Comparison of ENCODE assay signal across 18 cellular contexts in the genomic region with DNA sequence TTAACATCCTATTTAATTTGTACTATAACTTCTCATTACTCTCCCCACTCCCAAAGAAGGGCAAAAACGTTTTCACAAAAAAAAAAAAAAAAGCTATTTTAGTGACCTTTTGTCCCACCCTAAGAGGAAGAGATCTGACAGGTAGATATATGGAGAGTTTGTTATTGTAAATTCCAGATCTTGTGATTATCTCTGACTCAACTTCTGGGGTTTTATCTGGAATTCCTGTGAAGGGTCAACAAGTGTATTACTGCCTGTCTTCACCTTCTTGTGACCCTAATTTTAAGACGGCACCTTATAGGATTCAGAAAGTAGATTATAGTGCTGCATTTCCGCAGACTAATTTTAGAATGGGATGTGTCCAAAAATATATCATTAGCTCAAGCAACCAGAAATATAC.
DNase-seq lines count a peak whose midpoint lies in the region; ATAC-seq and TF ChIP-seq lines count a peak whose summit lies in the region.
"Had no signal": no experiment of that assay in that cellular context is flagged by ENCODE, and none has a peak within 500 bp of the region (broad histone marks: within the 10 kb centered on the region; RNA-seq: fewer than 3 reads in every experiment).

No MANE protein-coding gene starts in this region.

- H3K4me3 ChIP-seq in brain microvascular endothelial cell (ENCODE audit: low read depth, low read length) = no peak overlapping the region
- no peak overlapping the region for H3K4me3 ChIP-seq in mucosa of descending colon

- no peaks in the 10 kb centered on the region for H3K9me3 ChIP-seq in mucosa of descending colon

- no peaks in the 10 kb centered on the region for H3K27me3 ChIP-seq in brain microvascular endothelial cell (replicated peaks)

- peak overlapping the region; percentile 29 for H3K27ac ChIP-seq in brain microvascular endothelial cell

- TF ChIP-seq CTCF in brain microvascular endothelial cell (IDR thresholded peaks at IDR 0.05; ENCODE audit: low read depth, low read length, missing control alignments) (no peak), mucosa of descending colon (IDR thresholded peaks at IDR 0.05) (no peak), GM20000 (IDR thresholded peaks at IDR 0.05; ENCODE audit: extremely low read depth, missing control alignments) (no peak)

- ATAC-seq in mucosa of descending colon (no peak), GM18502 (IDR thresholded peaks at IDR 0.05; ENCODE audit: poor library complexity, unreplicated experiment) (no peak)
- ATAC-seq: activated CD8-positive, alpha-beta memory T cell treated with anti-CD3 and anti-CD28 coated beads, Interleukin-2, amount 10 ng/mL, durations not matched to agents 7 days and 5 days; HepG2 had no signal

- intact Hi-C loops in mucosa of descending colon (cut with DNase I, micrococcal nuclease) = no loop called here

- DNase-seq in DMS114 treated with DMSO at 0.1 percent for 48 hours (lab: John Stamatoyannopoulos, UW; ENCODE audit: unreplicated experiment) = peak; percentile 81
- DNase-seq in M059J (ENCODE audit: low read depth) = peak; percentile 74
- DNase-seq in brain microvascular endothelial cell = no peak
- DNase-seq in lung microvascular endothelial cell (ENCODE audit: low read depth in 2 of 2) = peak; percentile 5 to 94
- no peak for DNase-seq in stimulated activated CD4-positive, alpha-beta T cell treated with anti-CD3 and anti-CD28 coated beads, Interleukin-4, amount 100 ng/mL, for 4 hours
- no peak for DNase-seq in mucosa of descending colon
- DNase-seq in GM20000 (ENCODE audit: low spot score) = no peak
- DNase-seq: activated CD4-positive, alpha-beta T cell treated with anti-CD3 and anti-CD28 coated beads for 48 hours; activated CD8-positive, alpha-beta memory T cell treated with anti-CD3 and anti-CD28 coated beads, Interleukin-2, amount 10 ng/mL, durations not matched to agents 7 days and 5 days; activated naive CD8-positive, alpha-beta T cell treated with anti-CD3 and anti-CD28 coated beads for 36 hours; CD4-positive, alpha-beta memory T cell; DND-41; foreskin fibroblast; NCI-H1436; SHP77; stimulated activated naive CD4-positive, alpha-beta T cell had no signal

- H3K36me3 ChIP-seq in brain microvascular endothelial cell (replicated peaks) (no peaks in the 10 kb centered on the region), mucosa of descending colon (ENCODE audit: low read depth) (no peaks in the 10 kb centered on the region)

- H3K4me1 ChIP-seq in mucosa of descending colon (ENCODE audit: low read depth) = no peaks in the 10 kb centered on the region

- in situ Hi-C loops in brain microvascular endothelial cell (cut with HindIII; ENCODE audit: low pct_ligation_motif_present, low sequenced_read_pairs) = no loop called here

Comparison
In these comparisons a context has a peak if more than half of its experiments do, and no peak if none do; other contexts are left out.
1. DNase-seq: peak in DMS114 treated with DMSO at 0.1 percent for 48 hours (single experiment), M059J (single experiment) and lung microvascular endothelial cell (2 of 2); none in brain microvascular endothelial cell (single experiment), stimulated activated CD4-positive, alpha-beta T cell treated with anti-CD3 and anti-CD28 coated beads, Interleukin-4, amount 100 ng/mL, for 4 hours (0 of 2), mucosa of descending colon (0 of 3) and GM20000 (single experiment).